Comparison of ENCODE assay signal across 1 cellular context in the genomic region with DNA sequence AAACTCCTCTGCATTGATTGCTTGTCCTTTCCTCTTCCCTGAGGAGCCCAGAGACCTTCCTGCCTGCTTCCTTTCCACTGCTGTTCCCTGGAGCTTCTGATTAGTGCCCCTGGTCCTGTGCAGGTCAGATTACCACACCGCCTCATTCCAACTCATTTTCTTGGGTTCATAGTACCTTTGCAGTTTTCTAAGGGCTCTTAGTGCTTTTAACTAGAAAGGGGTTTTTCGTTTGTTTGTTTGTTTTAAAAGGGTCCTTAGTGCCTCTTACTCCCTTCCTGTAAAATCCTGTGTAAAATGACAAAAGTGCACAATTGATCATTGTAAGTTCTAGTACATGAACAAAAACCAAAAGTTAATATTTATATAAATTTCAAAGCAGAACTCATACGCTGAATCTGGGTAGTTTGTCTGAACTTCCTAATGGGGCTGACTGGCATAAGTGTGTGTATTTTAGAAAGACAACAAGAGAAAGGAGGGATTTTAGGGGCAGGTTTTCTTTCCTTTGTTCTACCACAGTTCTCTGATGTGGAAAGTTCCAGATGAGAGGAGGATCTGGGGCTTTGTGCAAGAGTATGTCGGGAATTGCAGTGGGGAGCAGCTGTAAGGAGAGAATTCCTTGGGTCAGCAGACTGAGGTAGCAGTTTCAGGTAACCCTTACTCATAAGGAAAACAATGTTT.
A peak's percentile ranks its signal among the peaks of the same experiment; 100 is the strongest.
TF ChIP-seq lines count a peak whose summit lies in the region.

No MANE protein-coding gene starts in this region.

TF ChIP-seq in HepG2, 621 proteins besides CTCF, POLR2A, EP300 and RAD21 (continued from another document and continues in another):
- TF ChIP-seq, protein P1, sequence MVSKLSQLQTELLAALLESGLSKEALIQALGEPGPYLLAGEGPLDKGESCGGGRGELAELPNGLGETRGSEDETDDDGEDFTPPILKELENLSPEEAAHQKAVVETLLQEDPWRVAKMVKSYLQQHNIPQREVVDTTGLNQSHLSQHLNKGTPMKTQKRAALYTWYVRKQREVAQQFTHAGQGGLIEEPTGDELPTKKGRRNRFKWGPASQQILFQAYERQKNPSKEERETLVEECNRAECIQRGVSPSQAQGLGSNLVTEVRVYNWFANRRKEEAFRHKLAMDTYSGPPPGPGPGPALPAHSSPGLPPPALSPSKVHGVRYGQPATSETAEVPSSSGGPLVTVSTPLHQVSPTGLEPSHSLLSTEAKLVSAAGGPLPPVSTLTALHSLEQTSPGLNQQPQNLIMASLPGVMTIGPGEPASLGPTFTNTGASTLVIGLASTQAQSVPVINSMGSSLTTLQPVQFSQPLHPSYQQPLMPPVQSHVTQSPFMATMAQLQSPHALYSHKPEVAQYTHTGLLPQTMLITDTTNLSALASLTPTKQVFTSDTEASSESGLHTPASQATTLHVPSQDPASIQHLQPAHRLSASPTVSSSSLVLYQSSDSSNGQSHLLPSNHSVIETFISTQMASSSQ (IDR thresholded peaks at IDR 0.05; ENCODE audit: low read depth): peak; percentile 61; the same call in 1 of the 2 replicates
- TF ChIP-seq, protein P1 (CRISPR knock-in tag; IDR thresholded peaks at IDR 0.05; ENCODE audit: borderline replicate concordance): peak; percentile 68; the same call in 1 of the 2 replicates
- peak; percentile 82 for TF ChIP-seq TCF7 (IDR thresholded peaks at IDR 0.05; ENCODE audit: low read depth)
- peak; percentile 70 for TF ChIP-seq RARA (CRISPR knock-in tag; IDR thresholded peaks at IDR 0.05)
- no peak for TF ChIP-seq SETDB1 (CRISPR knock-in tag; IDR thresholded peaks at IDR 0.05; ENCODE audit: borderline replicate concordance)
- no peak for TF ChIP-seq TEAD2 (CRISPR knock-in tag; IDR thresholded peaks at IDR 0.05)
- TF ChIP-seq, protein P2, sequence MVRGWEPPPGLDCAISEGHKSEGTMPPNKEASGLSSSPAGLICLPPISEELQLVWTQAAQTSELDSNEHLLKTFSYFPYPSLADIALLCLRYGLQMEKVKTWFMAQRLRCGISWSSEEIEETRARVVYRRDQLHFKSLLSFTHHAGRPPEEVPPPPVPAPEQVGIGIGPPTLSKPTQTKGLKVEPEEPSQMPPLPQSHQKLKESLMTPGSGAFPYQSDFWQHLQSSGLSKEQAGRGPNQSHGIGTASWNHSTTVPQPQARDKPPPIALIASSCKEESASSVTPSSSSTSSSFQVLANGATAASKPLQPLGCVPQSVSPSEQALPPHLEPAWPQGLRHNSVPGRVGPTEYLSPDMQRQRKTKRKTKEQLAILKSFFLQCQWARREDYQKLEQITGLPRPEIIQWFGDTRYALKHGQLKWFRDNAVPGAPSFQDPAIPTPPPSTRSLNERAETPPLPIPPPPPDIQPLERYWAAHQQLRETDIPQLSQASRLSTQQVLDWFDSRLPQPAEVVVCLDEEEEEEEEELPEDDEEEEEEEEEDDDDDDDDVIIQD (CRISPR knock-in tag; IDR thresholded peaks at IDR 0.05; ENCODE audit: low read depth): peak; percentile 29
- TF ChIP-seq, protein P3, sequence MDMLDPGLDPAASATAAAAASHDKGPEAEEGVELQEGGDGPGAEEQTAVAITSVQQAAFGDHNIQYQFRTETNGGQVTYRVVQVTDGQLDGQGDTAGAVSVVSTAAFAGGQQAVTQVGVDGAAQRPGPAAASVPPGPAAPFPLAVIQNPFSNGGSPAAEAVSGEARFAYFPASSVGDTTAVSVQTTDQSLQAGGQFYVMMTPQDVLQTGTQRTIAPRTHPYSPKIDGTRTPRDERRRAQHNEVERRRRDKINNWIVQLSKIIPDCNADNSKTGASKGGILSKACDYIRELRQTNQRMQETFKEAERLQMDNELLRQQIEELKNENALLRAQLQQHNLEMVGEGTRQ (IDR thresholded peaks at IDR 0.05; ENCODE audit: low read depth, low read length): no peak
- TF ChIP-seq, protein P3 (CRISPR knock-in tag; IDR thresholded peaks at IDR 0.05; ENCODE audit: borderline replicate concordance): no peak
- TF ChIP-seq, protein P4, sequence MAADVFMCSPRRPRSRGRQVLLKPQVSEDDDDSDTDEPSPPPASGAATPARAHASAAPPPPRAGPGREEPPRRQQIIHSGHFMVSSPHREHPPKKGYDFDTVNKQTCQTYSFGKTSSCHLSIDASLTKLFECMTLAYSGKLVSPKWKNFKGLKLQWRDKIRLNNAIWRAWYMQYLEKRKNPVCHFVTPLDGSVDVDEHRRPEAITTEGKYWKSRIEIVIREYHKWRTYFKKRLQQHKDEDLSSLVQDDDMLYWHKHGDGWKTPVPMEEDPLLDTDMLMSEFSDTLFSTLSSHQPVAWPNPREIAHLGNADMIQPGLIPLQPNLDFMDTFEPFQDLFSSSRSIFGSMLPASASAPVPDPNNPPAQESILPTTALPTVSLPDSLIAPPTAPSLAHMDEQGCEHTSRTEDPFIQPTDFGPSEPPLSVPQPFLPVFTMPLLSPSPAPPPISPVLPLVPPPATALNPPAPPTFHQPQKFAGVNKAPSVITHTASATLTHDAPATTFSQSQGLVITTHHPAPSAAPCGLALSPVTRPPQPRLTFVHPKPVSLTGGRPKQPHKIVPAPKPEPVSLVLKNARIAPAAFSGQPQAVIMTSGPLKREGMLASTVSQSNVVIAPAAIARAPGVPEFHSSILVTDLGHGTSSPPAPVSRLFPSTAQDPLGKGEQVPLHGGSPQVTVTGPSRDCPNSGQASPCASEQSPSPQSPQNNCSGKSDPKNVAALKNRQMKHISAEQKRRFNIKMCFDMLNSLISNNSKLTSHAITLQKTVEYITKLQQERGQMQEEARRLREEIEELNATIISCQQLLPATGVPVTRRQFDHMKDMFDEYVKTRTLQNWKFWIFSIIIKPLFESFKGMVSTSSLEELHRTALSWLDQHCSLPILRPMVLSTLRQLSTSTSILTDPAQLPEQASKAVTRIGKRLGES (CRISPR knock-in tag; IDR thresholded peaks at IDR 0.05; ENCODE audit: borderline replicate concordance): no peak
- TF ChIP-seq KDM5B (CRISPR knock-in tag; IDR thresholded peaks at IDR 0.05; ENCODE audit: borderline replicate concordance): no peak
- peak; percentile 86; the same call in 1 of the 2 replicates for TF ChIP-seq NCOR1 (IDR thresholded peaks at IDR 0.05; ENCODE audit: borderline replicate concordance, low read length)
- no peak for TF ChIP-seq ATF7-NPFF (CRISPR knock-in tag; IDR thresholded peaks at IDR 0.05; ENCODE audit: low read depth)
- TF ChIP-seq ASH2L (IDR thresholded peaks at IDR 0.05; ENCODE audit: insufficient read length, low read depth, low read length): peak; percentile 57
- TF ChIP-seq, protein P5, sequence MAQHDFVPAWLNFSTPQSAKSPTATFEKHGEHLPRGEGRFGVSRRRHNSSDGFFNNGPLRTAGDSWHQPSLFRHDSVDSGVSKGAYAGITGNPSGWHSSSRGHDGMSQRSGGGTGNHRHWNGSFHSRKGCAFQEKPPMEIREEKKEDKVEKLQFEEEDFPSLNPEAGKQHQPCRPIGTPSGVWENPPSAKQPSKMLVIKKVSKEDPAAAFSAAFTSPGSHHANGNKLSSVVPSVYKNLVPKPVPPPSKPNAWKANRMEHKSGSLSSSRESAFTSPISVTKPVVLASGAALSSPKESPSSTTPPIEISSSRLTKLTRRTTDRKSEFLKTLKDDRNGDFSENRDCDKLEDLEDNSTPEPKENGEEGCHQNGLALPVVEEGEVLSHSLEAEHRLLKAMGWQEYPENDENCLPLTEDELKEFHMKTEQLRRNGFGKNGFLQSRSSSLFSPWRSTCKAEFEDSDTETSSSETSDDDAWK (CRISPR knock-in tag; IDR thresholded peaks at IDR 0.05): no peak
- TF ChIP-seq, protein P6, sequence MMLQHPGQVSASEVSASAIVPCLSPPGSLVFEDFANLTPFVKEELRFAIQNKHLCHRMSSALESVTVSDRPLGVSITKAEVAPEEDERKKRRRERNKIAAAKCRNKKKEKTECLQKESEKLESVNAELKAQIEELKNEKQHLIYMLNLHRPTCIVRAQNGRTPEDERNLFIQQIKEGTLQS (CRISPR knock-in tag; IDR thresholded peaks at IDR 0.05): no peak
- peak; percentile 39; the same call in 1 of the 2 replicates for TF ChIP-seq HDAC2 (CRISPR knock-in tag; IDR thresholded peaks at IDR 0.05)
- TF ChIP-seq, protein P7, sequence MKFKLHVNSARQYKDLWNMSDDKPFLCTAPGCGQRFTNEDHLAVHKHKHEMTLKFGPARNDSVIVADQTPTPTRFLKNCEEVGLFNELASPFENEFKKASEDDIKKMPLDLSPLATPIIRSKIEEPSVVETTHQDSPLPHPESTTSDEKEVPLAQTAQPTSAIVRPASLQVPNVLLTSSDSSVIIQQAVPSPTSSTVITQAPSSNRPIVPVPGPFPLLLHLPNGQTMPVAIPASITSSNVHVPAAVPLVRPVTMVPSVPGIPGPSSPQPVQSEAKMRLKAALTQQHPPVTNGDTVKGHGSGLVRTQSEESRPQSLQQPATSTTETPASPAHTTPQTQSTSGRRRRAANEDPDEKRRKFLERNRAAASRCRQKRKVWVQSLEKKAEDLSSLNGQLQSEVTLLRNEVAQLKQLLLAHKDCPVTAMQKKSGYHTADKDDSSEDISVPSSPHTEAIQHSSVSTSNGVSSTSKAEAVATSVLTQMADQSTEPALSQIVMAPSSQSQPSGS (CRISPR knock-in tag; IDR thresholded peaks at IDR 0.05): no peak
- TF ChIP-seq CEBPG (CRISPR knock-in tag; IDR thresholded peaks at IDR 0.05): peak; percentile 78
- TF ChIP-seq DR1 (CRISPR knock-in tag; IDR thresholded peaks at IDR 0.05): no peak
- no peak for TF ChIP-seq PHF20 (CRISPR knock-in tag; IDR thresholded peaks at IDR 0.05)
- no peak for TF ChIP-seq CREB1 (IDR thresholded peaks at IDR 0.05)
- TF ChIP-seq CREB1 (CRISPR knock-in tag; IDR thresholded peaks at IDR 0.05): peak; percentile 67
- peak; percentile 71 for TF ChIP-seq ELF3 (CRISPR knock-in tag; IDR thresholded peaks at IDR 0.05)
- no peak for TF ChIP-seq ZNF83 (CRISPR knock-in tag; IDR thresholded peaks at IDR 0.05; ENCODE audit: borderline replicate concordance)
- no peak for TF ChIP-seq PAF1 (CRISPR knock-in tag; IDR thresholded peaks at IDR 0.05)
- TF ChIP-seq, protein P8, sequence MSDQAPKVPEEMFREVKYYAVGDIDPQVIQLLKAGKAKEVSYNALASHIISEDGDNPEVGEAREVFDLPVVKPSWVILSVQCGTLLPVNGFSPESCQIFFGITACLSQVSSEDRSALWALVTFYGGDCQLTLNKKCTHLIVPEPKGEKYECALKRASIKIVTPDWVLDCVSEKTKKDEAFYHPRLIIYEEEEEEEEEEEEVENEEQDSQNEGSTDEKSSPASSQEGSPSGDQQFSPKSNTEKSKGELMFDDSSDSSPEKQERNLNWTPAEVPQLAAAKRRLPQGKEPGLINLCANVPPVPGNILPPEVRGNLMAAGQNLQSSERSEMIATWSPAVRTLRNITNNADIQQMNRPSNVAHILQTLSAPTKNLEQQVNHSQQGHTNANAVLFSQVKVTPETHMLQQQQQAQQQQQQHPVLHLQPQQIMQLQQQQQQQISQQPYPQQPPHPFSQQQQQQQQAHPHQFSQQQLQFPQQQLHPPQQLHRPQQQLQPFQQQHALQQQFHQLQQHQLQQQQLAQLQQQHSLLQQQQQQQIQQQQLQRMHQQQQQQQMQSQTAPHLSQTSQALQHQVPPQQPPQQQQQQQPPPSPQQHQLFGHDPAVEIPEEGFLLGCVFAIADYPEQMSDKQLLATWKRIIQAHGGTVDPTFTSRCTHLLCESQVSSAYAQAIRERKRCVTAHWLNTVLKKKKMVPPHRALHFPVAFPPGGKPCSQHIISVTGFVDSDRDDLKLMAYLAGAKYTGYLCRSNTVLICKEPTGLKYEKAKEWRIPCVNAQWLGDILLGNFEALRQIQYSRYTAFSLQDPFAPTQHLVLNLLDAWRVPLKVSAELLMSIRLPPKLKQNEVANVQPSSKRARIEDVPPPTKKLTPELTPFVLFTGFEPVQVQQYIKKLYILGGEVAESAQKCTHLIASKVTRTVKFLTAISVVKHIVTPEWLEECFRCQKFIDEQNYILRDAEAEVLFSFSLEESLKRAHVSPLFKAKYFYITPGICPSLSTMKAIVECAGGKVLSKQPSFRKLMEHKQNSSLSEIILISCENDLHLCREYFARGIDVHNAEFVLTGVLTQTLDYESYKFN (CRISPR knock-in tag; conservative IDR thresholded peaks at IDR 0.05): peak; percentile 92
- peak; percentile 60; the same call in 1 of the 2 replicates for TF ChIP-seq GATA4 (IDR thresholded peaks at IDR 0.05; ENCODE audit: borderline replicate concordance, low read depth)
- TF ChIP-seq ZNF3 (CRISPR knock-in tag; IDR thresholded peaks at IDR 0.05): peak; percentile 54; the same call in 1 of the 2 replicates
- no peak for TF ChIP-seq ZNF562 (CRISPR knock-in tag; IDR thresholded peaks at IDR 0.05; ENCODE audit: borderline replicate concordance)
- no peak for TF ChIP-seq NPAS2 (CRISPR knock-in tag; IDR thresholded peaks at IDR 0.05; ENCODE audit: borderline replicate concordance)
- TF ChIP-seq, protein P9, sequence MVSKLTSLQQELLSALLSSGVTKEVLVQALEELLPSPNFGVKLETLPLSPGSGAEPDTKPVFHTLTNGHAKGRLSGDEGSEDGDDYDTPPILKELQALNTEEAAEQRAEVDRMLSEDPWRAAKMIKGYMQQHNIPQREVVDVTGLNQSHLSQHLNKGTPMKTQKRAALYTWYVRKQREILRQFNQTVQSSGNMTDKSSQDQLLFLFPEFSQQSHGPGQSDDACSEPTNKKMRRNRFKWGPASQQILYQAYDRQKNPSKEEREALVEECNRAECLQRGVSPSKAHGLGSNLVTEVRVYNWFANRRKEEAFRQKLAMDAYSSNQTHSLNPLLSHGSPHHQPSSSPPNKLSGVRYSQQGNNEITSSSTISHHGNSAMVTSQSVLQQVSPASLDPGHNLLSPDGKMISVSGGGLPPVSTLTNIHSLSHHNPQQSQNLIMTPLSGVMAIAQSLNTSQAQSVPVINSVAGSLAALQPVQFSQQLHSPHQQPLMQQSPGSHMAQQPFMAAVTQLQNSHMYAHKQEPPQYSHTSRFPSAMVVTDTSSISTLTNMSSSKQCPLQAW (CRISPR knock-in tag; IDR thresholded peaks at IDR 0.05): no peak
- no peak for TF ChIP-seq PCBP2 (optimal IDR thresholded peaks at IDR 0.05; ENCODE audit: low read depth, low read length, poor library complexity, severe bottlenecking)
- no peak for TF ChIP-seq ZNF432 (CRISPR knock-in tag; IDR thresholded peaks at IDR 0.05; ENCODE audit: borderline replicate concordance)
- TF ChIP-seq SMAD3 (CRISPR knock-in tag; IDR thresholded peaks at IDR 0.05): no peak
- no peak for TF ChIP-seq ZNF792 (CRISPR knock-in tag; IDR thresholded peaks at IDR 0.05)
- no peak for TF ChIP-seq HOXA9 (CRISPR knock-in tag; IDR thresholded peaks at IDR 0.05; ENCODE audit: borderline replicate concordance)
- no peak for TF ChIP-seq ZNF619 (CRISPR knock-in tag; IDR thresholded peaks at IDR 0.05)
- TF ChIP-seq XRCC5 (optimal IDR thresholded peaks at IDR 0.05; ENCODE audit: low read length): peak; percentile 52
- TF ChIP-seq GATAD2A (CRISPR knock-in tag; IDR thresholded peaks at IDR 0.05): peak; percentile 82; the same call in 1 of the 2 replicates
